15 cellular contexts compared by ENCODE assay signal in the genomic region with DNA sequence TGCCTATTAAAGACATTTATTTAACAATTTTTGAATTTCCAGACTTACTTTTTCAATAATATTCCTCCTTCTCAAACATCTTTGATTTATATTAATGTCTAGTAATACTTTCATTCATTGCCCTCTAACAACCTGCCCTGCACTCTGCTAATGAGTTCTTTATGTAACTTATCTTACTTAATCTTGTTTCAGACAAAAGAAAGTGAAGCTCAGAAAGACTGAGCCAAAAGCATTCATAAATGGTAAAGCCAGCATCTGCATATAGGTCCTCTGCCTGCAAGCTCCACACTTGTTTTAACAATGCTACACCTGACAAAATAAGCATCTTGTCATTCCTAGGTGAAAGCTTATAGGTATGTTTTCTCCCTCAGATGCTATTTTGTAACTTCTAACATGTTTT. TPM values are rescaled to one million over a fixed set of nuclear protein-coding genes. Genes with fewer than 3 reads are reported as not detected.
DNase-seq lines count a peak whose midpoint lies in the region; ATAC-seq and TF ChIP-seq lines count a peak whose summit lies in the region.
"Had no signal": no experiment of that assay in that cellular context is flagged by ENCODE, and none has a peak within 500 bp of the region (broad histone marks: within the 10 kb centered on the region; RNA-seq: fewer than 3 reads in every experiment).

No MANE protein-coding gene starts in this region.

- CTCF ChIA-PET in HCT116 (lab: Charles Lee) (no interaction called here), OCI-LY7 (lab: Charles Lee; ENCODE audit: unreplicated experiment) (no interaction called here)

- H3K4me3 ChIP-seq in HCT116 (replicated peaks in 1 of 2; ENCODE audit: low read depth in 1 of 2, low read length in 2 of 2) (no peak overlapping the region), OCI-LY7 (ENCODE audit: low read depth, low read length, poor library complexity, severe bottlenecking) (no peak overlapping the region), osteoblast (ENCODE audit: insufficient read depth, low read length) (no peak overlapping the region), body of pancreas (no peak overlapping the region)
- H3K4me3 ChIP-seq: A549, GM23248 had no signal

- no peaks in the 10 kb centered on the region for H3K36me3 ChIP-seq in HCT116 (ENCODE audit: control insufficient read depth in 1 of 2, insufficient read depth in 2 of 2, low read length in 2 of 2)
- H3K36me3 ChIP-seq in OCI-LY7 (ENCODE audit: insufficient read depth, low read length): no peaks in the 10 kb centered on the region
- no peaks in the 10 kb centered on the region for H3K36me3 ChIP-seq in osteoblast (ENCODE audit: insufficient read depth, low read length)
- no peaks in the 10 kb centered on the region for H3K36me3 ChIP-seq in body of pancreas (replicated peaks in 1 of 2; ENCODE audit: insufficient read depth in 1 of 2, low read depth in 2 of 2)

- intact Hi-C loops in HCT116 (cut with micrococcal nuclease): no loop called here
- intact Hi-C loops in OCI-LY7 (cut with micrococcal nuclease; ENCODE audit: unreplicated experiment): no loop called here
- intact Hi-C loops in body of pancreas (cut with DNase I): no loop called here

- peaks cover 16 to 21% of the 10 kb centered on the region in 2 experiments; a peak in 3 of 4 replicates for H3K4me1 ChIP-seq in HCT116 (ENCODE audit: control insufficient read depth in 1 of 2, insufficient read depth in 2 of 2, low read length in 2 of 2)
- H3K4me1 ChIP-seq in OCI-LY7 (ENCODE audit: insufficient read depth, low read length, poor library complexity, severe bottlenecking): peaks cover 18% of the 10 kb centered on the region
- peaks cover 18% of the 10 kb centered on the region for H3K4me1 ChIP-seq in osteoblast (ENCODE audit: insufficient read depth, low read length)
- H3K4me1 ChIP-seq in body of pancreas: peaks cover 27% of the 10 kb centered on the region

- H4K20me1 ChIP-seq in HCT116 (ENCODE audit: insufficient read depth) (no peaks in the 10 kb centered on the region), OCI-LY7 (ENCODE audit: insufficient read depth, low read length) (no peaks in the 10 kb centered on the region), osteoblast (ENCODE audit: insufficient read depth, low read length) (peaks cover 6% of the 10 kb centered on the region)

- H3K27me3 ChIP-seq in HCT116 (ENCODE audit: insufficient read depth, low read length): no peaks in the 10 kb centered on the region
- no peaks in the 10 kb centered on the region for H3K27me3 ChIP-seq in osteoblast (ENCODE audit: insufficient read depth, low read length)
- H3K27me3 ChIP-seq in body of pancreas: no peaks in the 10 kb centered on the region

- TF ChIP-seq POLR2A in HCT116 (IDR thresholded peaks at IDR 0.05; ENCODE audit: borderline replicate concordance, extremely low read depth, insufficient read depth, insufficient read length) (no peak), body of pancreas (IDR thresholded peaks at IDR 0.05) (no peak)

- TF ChIP-seq RAD21 in HCT116 (IDR thresholded peaks at IDR 0.05; ENCODE audit: low read depth): no peak

- no peak for TF ChIP-seq CTCF in 22Rv1 (IDR thresholded peaks at IDR 0.05)
- TF ChIP-seq CTCF in HCT116 (IDR thresholded peaks at IDR 0.05 in 2 of 3, conservative IDR thresholded peaks at IDR 0.05 in 1 of 3; ENCODE audit: borderline replicate concordance in 1 of 3, insufficient read depth in 1 of 3, low read depth in 2 of 3, low read length in 2 of 3): no peak
- TF ChIP-seq CTCF in OCI-LY7 (conservative IDR thresholded peaks at IDR 0.05; ENCODE audit: low read length): no peak
- no peak for TF ChIP-seq CTCF in osteoblast (IDR thresholded peaks at IDR 0.05; ENCODE audit: extremely low read depth, low read depth, low read length)
- TF ChIP-seq CTCF in body of pancreas (IDR thresholded peaks at IDR 0.05): no peak

- DNase-seq in HCT116 (ENCODE audit: low read depth, low spot score) (no peak), OCI-LY7 (ENCODE audit: low spot score) (no peak), osteoblast (ENCODE audit: insufficient read length, low spot score, missing footprints) (no peak), NCI-H187 treated with DMSO at 0.1 percent for 48 hours (lab: John Stamatoyannopoulos, UW) (no peak), body of pancreas (no peak)
- DNase-seq: CD8-positive, alpha-beta T cell; COR-L47; DMS153; DMS79 treated with DMSO at 0.1 percent for 48 hours; EL; GM23248; IMR-90 had no signal

- H3K79me2 ChIP-seq in HCT116 (ENCODE audit: insufficient read depth, low read length) (no peaks in the 10 kb centered on the region), OCI-LY7 (ENCODE audit: insufficient read depth, low read depth, low read length) (peaks cover 15% of the 10 kb centered on the region; the same call in 1 of the 2 replicates), osteoblast (ENCODE audit: insufficient read depth, low read length) (peaks cover 25% of the 10 kb centered on the region)

- 0 out of 2 replicates have a peak, but pooled peaks cover 2% of the 10 kb centered on the region for H3K9me2 ChIP-seq in HCT116 (ENCODE audit: insufficient read depth)
- no peaks in the 10 kb centered on the region; the same call in 1 of the 2 replicates for H3K9me2 ChIP-seq in OCI-LY7 (ENCODE audit: insufficient read depth, low read length)

- H3K27ac ChIP-seq in 22Rv1: peak overlapping the region; percentile 98
- no peak overlapping the region for H3K27ac ChIP-seq in HCT116 (ENCODE audit: low read depth, low read length)
- H3K27ac ChIP-seq in OCI-LY7 (ENCODE audit: low read depth, low read length, poor library complexity, severe bottlenecking): no peak overlapping the region
- H3K27ac ChIP-seq in osteoblast (ENCODE audit: low read depth, low read length): no peak overlapping the region
- H3K27ac ChIP-seq in body of pancreas: no peak overlapping the region
- H3K27ac ChIP-seq: GM23248 had no signal

- RAD21 ChIA-PET in HCT116 (lab: Charles Lee; ENCODE audit: low non-redundant PET in 1 of 2, low total read pairs in 2 of 2, uncharacterized antibody in 2 of 2, unreplicated experiment in 2 of 2): interaction anchor here in 1 of 2 experiments (0.6 kb wide), 1 partner anchor 177 kb away, joined by 5 read pairs; no protein-coding TSS in a partner anchor

- no peak for ATAC-seq in HCT116
- no peak for ATAC-seq in body of pancreas
- no peak for ATAC-seq in GM19452 (IDR thresholded peaks at IDR 0.05; ENCODE audit: unreplicated experiment)
- ATAC-seq: A549; CD8-positive, alpha-beta T cell had no signal

- BruUV-seq in HCT116 (replicated peaks; lab: Mats Ljungman, UMichigan): no TSS peak
- BruUV-seq in OCI-LY7 (replicated peaks; lab: Mats Ljungman, UMichigan): no TSS peak

- H3K9ac ChIP-seq in HCT116 (ENCODE audit: low read length): no peak overlapping the region

- POLR2A ChIA-PET in HCT116 (lab: Charles Lee): no interaction called here
- POLR2A ChIA-PET in OCI-LY7 (lab: Charles Lee): interaction anchor here (0.6 to 1.2 kb wide), 5 partner anchors 9 to 1669 kb away, joined by 3 to 7 read pairs (median 3); no protein-coding TSS in a partner anchor

- peak overlapping the region; percentile 30 for H2AFZ ChIP-seq in HCT116 (ENCODE audit: low read depth, low read length, poor library complexity, severe bottlenecking)
- H2AFZ ChIP-seq in OCI-LY7 (ENCODE audit: low read length): 0 out of 2 replicates have a peak overlapping the region, but pooled peaks have one; percentile 39
- peak overlapping the region; percentile 30 for H2AFZ ChIP-seq in osteoblast (ENCODE audit: low read length)

- H3K9me3 ChIP-seq in HCT116 (ENCODE audit: control insufficient read depth in 1 of 2, insufficient read depth in 1 of 2, low read depth in 1 of 2, low read length in 2 of 2): no peaks in the 10 kb centered on the region
- H3K9me3 ChIP-seq in OCI-LY7 (ENCODE audit: low read length): 0 out of 2 replicates have a peak, but pooled peaks cover 10% of the 10 kb centered on the region
- no peaks in the 10 kb centered on the region for H3K9me3 ChIP-seq in osteoblast (ENCODE audit: low read depth, low read length)
- peaks cover 0 to 1% (median 0%) of the 10 kb centered on the region in 3 donors for H3K9me3 ChIP-seq in body of pancreas

- H3K4me2 ChIP-seq in HCT116 (ENCODE audit: low read length) (no peak overlapping the region), OCI-LY7 (ENCODE audit: low read length) (no peak overlapping the region), osteoblast (ENCODE audit: insufficient read depth, low read length) (no peak overlapping the region)

TF ChIP-seq in HCT116, 20 proteins besides CTCF, POLR2A, EP300 and RAD21:
- TF ChIP-seq SP1 (IDR thresholded peaks at IDR 0.05; ENCODE audit: low read depth): no peak
- no peak for TF ChIP-seq POLR2AphosphoS5 (IDR thresholded peaks at IDR 0.05; ENCODE audit: low read depth, low read length)
- no peak for TF ChIP-seq ELF1 (IDR thresholded peaks at IDR 0.05; ENCODE audit: borderline replicate concordance, low read depth)
- TF ChIP-seq CBX3 (IDR thresholded peaks at IDR 0.05; ENCODE audit: low read depth): no peak
- TF ChIP-seq EGR1 (IDR thresholded peaks at IDR 0.05; ENCODE audit: low read depth): no peak

RNA-seq across cellular contexts. Expression of gene TNPO1, which starts 2.4 kb away (rescaled TPM):
- total RNA-seq in HCT116 (2021; ENCODE audit: unreplicated experiment): 104 TPM
- polyA plus RNA-seq in HCT116 (2012): 46.6 and 53.4 TPM in 2 replicates
- total RNA-seq in OCI-LY7 (2014; rRNA removed; shearing (Covaris generic)): 95.2 and 131 TPM in 2 replicates
- 128 and 132 TPM in 2 replicates for total RNA-seq in OCI-LY7 (2022)
- total RNA-seq in osteoblast: 243 and 256 TPM in 2 replicates
- total RNA-seq in body of pancreas: 10 to 100 TPM; 41.2 to 71.9 TPM
